8 cellular contexts compared by ENCODE assay signal in genomic region chr10:92688927-92689662, GRCh38. TPM values are rescaled to one million over a fixed set of nuclear protein-coding genes. Genes with fewer than 3 reads are reported as not detected.
DNase-seq lines count a peak whose midpoint lies in the region; ATAC-seq, FAIRE-seq and TF ChIP-seq lines count a peak whose summit lies in the region.

No MANE protein-coding gene starts in this region.

- H3K27ac ChIP-seq in BLaER1 treated with 17β-estradiol and CSF1 and Interleukin-3, amounts not matched to agents 10 nM and 100 nM = peak overlapping the region; percentile 59 to 99 (median 94)

- H4K20me1 ChIP-seq in BLaER1 treated with 17β-estradiol and CSF1 and Interleukin-3, amounts not matched to agents 10 nM and 100 nM = peaks cover 0 to 23% (median 11%) of the 10 kb centered on the region in 11 experiments; a peak in 12 of 22 replicates

- no peaks in the 10 kb centered on the region for H3K36me3 Mint-ChIP-seq in activated CD8-positive, alpha-beta T cell treated with anti-CD3 and anti-CD28 coated beads for 36 hours (ENCODE audit: low read depth)
- peaks cover 4% of the 10 kb centered on the region for H3K36me3 Mint-ChIP-seq in osteocyte (ENCODE audit: unreplicated experiment)

- peak; percentile 33 for FAIRE-seq in GM19239 (lab: Jason Lieb, UNC)

- H3K4me3 Mint-ChIP-seq in activated CD8-positive, alpha-beta T cell treated with anti-CD3 and anti-CD28 coated beads for 36 hours = peak overlapping the region; percentile 50
- peak overlapping the region; percentile 73 for H3K4me3 Mint-ChIP-seq in osteocyte (ENCODE audit: unreplicated experiment)

- ATAC-seq in activated CD8-positive, alpha-beta T cell treated with anti-CD3 and anti-CD28 coated beads for 36 hours = peak; percentile 9
- peak; percentile 14 for ATAC-seq in Right ventricle myocardium inferior
- no peak for ATAC-seq in HG02981 (IDR thresholded peaks at IDR 0.05; ENCODE audit: unreplicated experiment)

- peak overlapping the region; percentile 89 to 98 (median 96) for H3K9ac ChIP-seq in BLaER1 treated with 17β-estradiol and CSF1 and Interleukin-3, amounts not matched to agents 10 nM and 100 nM

- peak overlapping the region; percentile 72 to 99 (median 94) for H3K4me3 ChIP-seq in BLaER1 treated with 17β-estradiol and CSF1 and Interleukin-3, amounts not matched to agents 10 nM and 100 nM

- peaks cover 23 to 27% (median 24%) of the 10 kb centered on the region in 11 experiments for H3K9me3 ChIP-seq in BLaER1 treated with 17β-estradiol and CSF1 and Interleukin-3, amounts not matched to agents 10 nM and 100 nM (replicated peaks in 1 of 11)

- POLR2A ChIA-PET in activated CD8-positive, alpha-beta T cell treated with anti-CD3 and anti-CD28 coated beads for 36 hours (lab: Charles Lee) = interaction anchor here (1.0 to 1.1 kb wide), 2 partner anchors 8 to 115 kb away, joined by 3 read pairs; partner anchors contain the start of gene IDE

- peaks cover 0 to 50% (median 22%) of the 10 kb centered on the region in 11 experiments; a peak in 17 of 22 replicates for H3K27me3 ChIP-seq in BLaER1 treated with 17β-estradiol and CSF1 and Interleukin-3, amounts not matched to agents 10 nM and 100 nM

- H3K27me3 Mint-ChIP-seq in activated CD8-positive, alpha-beta T cell treated with anti-CD3 and anti-CD28 coated beads for 36 hours = peaks cover 62% of the 10 kb centered on the region
- peaks cover 39% of the 10 kb centered on the region for H3K27me3 Mint-ChIP-seq in osteocyte (ENCODE audit: unreplicated experiment)

- intact Hi-C loops in activated CD8-positive, alpha-beta T cell treated with anti-CD3 and anti-CD28 coated beads for 36 hours (cut with micrococcal nuclease) = no loop called here
- intact Hi-C loops in Right ventricle myocardium inferior (cut with DNase I) = no loop called here

- H3K36me3 ChIP-seq in BLaER1 treated with 17β-estradiol and CSF1 and Interleukin-3, amounts not matched to agents 10 nM and 100 nM = peaks cover 8 to 48% (median 29%) of the 10 kb centered on the region in 11 experiments; a peak in 21 of 22 replicates

- CTCF ChIA-PET in activated CD8-positive, alpha-beta T cell treated with anti-CD3 and anti-CD28 coated beads for 36 hours (lab: Charles Lee) = no interaction called here

- no peak overlapping the region for H3K27ac Mint-ChIP-seq in activated CD8-positive, alpha-beta T cell treated with anti-CD3 and anti-CD28 coated beads for 36 hours
- no peak overlapping the region for H3K27ac Mint-ChIP-seq in osteocyte (ENCODE audit: unreplicated experiment)

- H3K4me1 ChIP-seq in BLaER1 treated with 17β-estradiol and CSF1 and Interleukin-3, amounts not matched to agents 10 nM and 100 nM = peaks cover 24 to 33% (median 31%) of the 10 kb centered on the region in 10 experiments

- in situ Hi-C loops in KBM-7 (cut with MboI; ENCODE audit: low pct_unique_long_range_greater_than_20kb, low sequenced_read_pairs) = no loop called here

- no peak for TF ChIP-seq CTCF in activated CD8-positive, alpha-beta T cell treated with anti-CD3 and anti-CD28 coated beads for 36 hours (IDR thresholded peaks at IDR 0.05)
- TF ChIP-seq CTCF in osteocyte (IDR thresholded peaks at IDR 0.05) = peak; percentile 19

- peak overlapping the region; percentile 79 to 95 (median 91) for H3K4me2 ChIP-seq in BLaER1 treated with 17β-estradiol and CSF1 and Interleukin-3, amounts not matched to agents 10 nM and 100 nM

- DNase-seq in GM19239 (ENCODE audit: insufficient read length, low spot score) (no peak), KBM-7 (peak; percentile 38), Right ventricle myocardium inferior (ENCODE audit: missing footprints) (peak; percentile 61), osteocyte (ENCODE audit: extremely low spot score, unreplicated experiment) (no peak), amniotic stem cell (lab: John Stamatoyannopoulos, UW) (no peak)
- DNase-seq in activated CD8-positive, alpha-beta T cell treated with anti-CD3 and anti-CD28 coated beads for 36 hours = peak; percentile 22

- H3K4me1 Mint-ChIP-seq in activated CD8-positive, alpha-beta T cell treated with anti-CD3 and anti-CD28 coated beads for 36 hours (ENCODE audit: low read depth) = peaks cover 22% of the 10 kb centered on the region
- H3K4me1 Mint-ChIP-seq in osteocyte (ENCODE audit: unreplicated experiment) = peaks cover 2% of the 10 kb centered on the region

- H3K9me3 Mint-ChIP-seq in activated CD8-positive, alpha-beta T cell treated with anti-CD3 and anti-CD28 coated beads for 36 hours = peaks cover 2% of the 10 kb centered on the region
- H3K9me3 Mint-ChIP-seq in osteocyte (ENCODE audit: unreplicated experiment) = peaks cover 19% of the 10 kb centered on the region

RNA-seq across cellular contexts. Expression of gene HHEX, which starts 0.7 kb away (rescaled TPM):
- under 1 TPM; 0.34 to 0.58 TPM for total RNA-seq in activated CD8-positive, alpha-beta T cell treated with anti-CD3 and anti-CD28 coated beads for 36 hours
- total RNA-seq in Right ventricle myocardium inferior (2.6 TPM), osteocyte (1.2 and 1.7 TPM in 2 replicates)

Comparison
In these comparisons a context has a peak if more than half of its experiments do, and no peak if none do; other contexts are left out.
1. DNase-seq: peak in KBM-7 (single experiment), activated CD8-positive, alpha-beta T cell treated with anti-CD3 and anti-CD28 coated beads for 36 hours (single experiment) and Right ventricle myocardium inferior (single experiment); none in GM19239 (single experiment), osteocyte (single experiment) and amniotic stem cell (single experiment).